Comparison of ENCODE assay signal across 13 cellular contexts in genomic region chr2:37643102-37644078, GRCh38. TPM values are rescaled to one million over a fixed set of nuclear protein-coding genes. Genes with fewer than 3 reads are reported as not detected.
DNase-seq lines count a peak whose midpoint lies in the region; TF ChIP-seq lines count a peak whose summit lies in the region.
"Had no signal": no experiment of that assay in that cellular context is flagged by ENCODE, and none has a peak within 500 bp of the region (broad histone marks: within the 10 kb centered on the region; RNA-seq: fewer than 3 reads in every experiment).

No MANE protein-coding gene starts in this region.

- DNase-seq in NOMO-1 treated with DMSO at 0.1 percent for 48 hours (lab: John Stamatoyannopoulos, UW; ENCODE audit: unreplicated experiment) = peak; percentile 46
- no peak for DNase-seq in NOMO-1 (lab: John Stamatoyannopoulos, UW; ENCODE audit: unreplicated experiment in 2 of 2)
- DNase-seq in NCI-H187 treated with DMSO at 0.1 percent for 48 hours (lab: John Stamatoyannopoulos, UW) = peak; percentile 85
- DNase-seq in NCI-H2029 (lab: John Stamatoyannopoulos, UW) = no peak
- no peak for DNase-seq in erythroblast (lab: John Stamatoyannopoulos, UW)
- DNase-seq in NCI-H524 (lab: John Stamatoyannopoulos, UW) = no peak
- DNase-seq: foreskin fibroblast; GF-D8; NCI-H2029 treated with DMSO at 0.1 percent for 48 hours; stimulated activated naive CD4-positive, alpha-beta T cell treated with Interleukin-2 at 50 U/mL for 16 hours had no signal

- no peaks in the 10 kb centered on the region for H3K9me3 ChIP-seq in skeletal muscle satellite cell (replicated peaks; ENCODE audit: low read length)

- peak overlapping the region; percentile 27 for H3K27ac Mint-ChIP-seq in dendritic cell treated with granulocyte-macrophage colony-stimulating factor and Interleukin-4, amounts not matched to agents 40 ng/mL and 50 ng/mL, for 4 days

- H3K9ac ChIP-seq in skeletal muscle satellite cell (ENCODE audit: low read depth, low read length) = no peak overlapping the region

- peak overlapping the region; percentile 3 for H3K4me2 ChIP-seq in skeletal muscle satellite cell (ENCODE audit: low read length)

- H3K36me3 ChIP-seq in skeletal muscle satellite cell (ENCODE audit: insufficient read depth, low read length) = peaks cover 81% of the 10 kb centered on the region

- peaks cover 96% of the 10 kb centered on the region for H3K4me1 ChIP-seq in skeletal muscle satellite cell (ENCODE audit: control insufficient read depth, insufficient read depth, low read length)

- peaks cover 40% of the 10 kb centered on the region for H3K4me1 Mint-ChIP-seq in dendritic cell treated with granulocyte-macrophage colony-stimulating factor and Interleukin-4, amounts not matched to agents 40 ng/mL and 50 ng/mL, for 4 days (ENCODE audit: low read depth)

- H3K4me3 ChIP-seq in skeletal muscle satellite cell (ENCODE audit: low read length) = no peak overlapping the region

- H3K36me3 Mint-ChIP-seq in dendritic cell treated with granulocyte-macrophage colony-stimulating factor and Interleukin-4, amounts not matched to agents 40 ng/mL and 50 ng/mL, for 4 days (ENCODE audit: low read depth) = peaks cover 41% of the 10 kb centered on the region

- no peak for TF ChIP-seq POLR2A in erythroblast (IDR thresholded peaks at IDR 0.05; ENCODE audit: low read length)

- intact Hi-C loops in dendritic cell treated with granulocyte-macrophage colony-stimulating factor and Interleukin-4, amounts not matched to agents 40 ng/mL and 50 ng/mL, for 4 days (cut with micrococcal nuclease) = no loop called here

- no peaks in the 10 kb centered on the region for H3K9me3 Mint-ChIP-seq in dendritic cell treated with granulocyte-macrophage colony-stimulating factor and Interleukin-4, amounts not matched to agents 40 ng/mL and 50 ng/mL, for 4 days

- no peak overlapping the region for H3K4me3 Mint-ChIP-seq in dendritic cell treated with granulocyte-macrophage colony-stimulating factor and Interleukin-4, amounts not matched to agents 40 ng/mL and 50 ng/mL, for 4 days
- H3K4me3 Mint-ChIP-seq: neural crest cell had no signal

- no peaks in the 10 kb centered on the region for H3K27me3 ChIP-seq in skeletal muscle satellite cell (ENCODE audit: control insufficient read depth, insufficient read depth, low read length)

- peaks cover 1% of the 10 kb centered on the region for H3K27me3 Mint-ChIP-seq in dendritic cell treated with granulocyte-macrophage colony-stimulating factor and Interleukin-4, amounts not matched to agents 40 ng/mL and 50 ng/mL, for 4 days

RNA-seq across cellular contexts. Expression of gene CDC42EP3, which starts 28.1 kb away (rescaled TPM):
- total RNA-seq in skeletal muscle satellite cell (2012; rRNA removed) = 4.6 and 14.9 TPM in 2 replicates

Comparison
In these comparisons a context has a peak if more than half of its experiments do, and no peak if none do; other contexts are left out.
1. DNase-seq: peak in NOMO-1 treated with DMSO at 0.1 percent for 48 hours (single experiment) and NCI-H187 treated with DMSO at 0.1 percent for 48 hours (single experiment); none in NOMO-1 (0 of 2), NCI-H2029 (single experiment), erythroblast (0 of 2) and NCI-H524 (0 of 2).